In genomic region chr17:44782349-44782850, GRCh38 we compare ENCODE assay signal across 2 cellular contexts.
TF ChIP-seq lines count a peak whose summit lies in the region.

No MANE protein-coding gene starts in this region.

TF ChIP-seq in SK-N-SH, 30 proteins besides CTCF, POLR2A, EP300 and RAD21:
- TF ChIP-seq FOXJ3 (CRISPR knock-in tag; IDR thresholded peaks at IDR 0.05) (no peak), TCF12 (IDR thresholded peaks at IDR 0.05) (no peak), RFX5 (IDR thresholded peaks at IDR 0.05; ENCODE audit: low read length) (no peak), TEAD4 (IDR thresholded peaks at IDR 0.05; ENCODE audit: borderline replicate concordance, insufficient read depth) (no peak), CHD2 (IDR thresholded peaks at IDR 0.05; ENCODE audit: low read length, partially characterized antibody) (no peak), POLR2AphosphoS5 (IDR thresholded peaks at IDR 0.05; ENCODE audit: low read depth, low read length) (no peak), FOSL2 (IDR thresholded peaks at IDR 0.05; ENCODE audit: borderline replicate concordance, low read depth) (no peak), MAX (IDR thresholded peaks at IDR 0.05; ENCODE audit: low read depth) (no peak), MXI1 (IDR thresholded peaks at IDR 0.05; ENCODE audit: low read depth, low read length) (no peak), TAF1 (IDR thresholded peaks at IDR 0.05; ENCODE audit: borderline replicate concordance, low read depth, low read length) (no peak), GABPA (IDR thresholded peaks at IDR 0.05; ENCODE audit: low read depth) (no peak), REST (IDR thresholded peaks at IDR 0.05; ENCODE audit: low read depth, low read length) (no peak), MEF2A (IDR thresholded peaks at IDR 0.05; ENCODE audit: borderline replicate concordance, low read depth) (no peak)
- TF ChIP-seq, protein P1, sequence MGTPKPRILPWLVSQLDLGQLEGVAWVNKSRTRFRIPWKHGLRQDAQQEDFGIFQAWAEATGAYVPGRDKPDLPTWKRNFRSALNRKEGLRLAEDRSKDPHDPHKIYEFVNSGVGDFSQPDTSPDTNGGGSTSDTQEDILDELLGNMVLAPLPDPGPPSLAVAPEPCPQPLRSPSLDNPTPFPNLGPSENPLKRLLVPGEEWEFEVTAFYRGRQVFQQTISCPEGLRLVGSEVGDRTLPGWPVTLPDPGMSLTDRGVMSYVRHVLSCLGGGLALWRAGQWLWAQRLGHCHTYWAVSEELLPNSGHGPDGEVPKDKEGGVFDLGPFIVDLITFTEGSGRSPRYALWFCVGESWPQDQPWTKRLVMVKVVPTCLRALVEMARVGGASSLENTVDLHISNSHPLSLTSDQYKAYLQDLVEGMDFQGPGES (IDR thresholded peaks at IDR 0.05; ENCODE audit: low read depth, low read length) = no peak
- TF ChIP-seq, protein P2, sequence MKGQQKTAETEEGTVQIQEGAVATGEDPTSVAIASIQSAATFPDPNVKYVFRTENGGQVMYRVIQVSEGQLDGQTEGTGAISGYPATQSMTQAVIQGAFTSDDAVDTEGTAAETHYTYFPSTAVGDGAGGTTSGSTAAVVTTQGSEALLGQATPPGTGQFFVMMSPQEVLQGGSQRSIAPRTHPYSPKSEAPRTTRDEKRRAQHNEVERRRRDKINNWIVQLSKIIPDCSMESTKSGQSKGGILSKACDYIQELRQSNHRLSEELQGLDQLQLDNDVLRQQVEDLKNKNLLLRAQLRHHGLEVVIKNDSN (IDR thresholded peaks at IDR 0.05; ENCODE audit: borderline replicate concordance, low read depth) = no peak

TF ChIP-seq in SK-N-SH treated with all-trans-retinoic acid at 6 μM for 48 hours, 23 proteins besides CTCF, POLR2A, EP300 and RAD21:
- TF ChIP-seq, protein P3, sequence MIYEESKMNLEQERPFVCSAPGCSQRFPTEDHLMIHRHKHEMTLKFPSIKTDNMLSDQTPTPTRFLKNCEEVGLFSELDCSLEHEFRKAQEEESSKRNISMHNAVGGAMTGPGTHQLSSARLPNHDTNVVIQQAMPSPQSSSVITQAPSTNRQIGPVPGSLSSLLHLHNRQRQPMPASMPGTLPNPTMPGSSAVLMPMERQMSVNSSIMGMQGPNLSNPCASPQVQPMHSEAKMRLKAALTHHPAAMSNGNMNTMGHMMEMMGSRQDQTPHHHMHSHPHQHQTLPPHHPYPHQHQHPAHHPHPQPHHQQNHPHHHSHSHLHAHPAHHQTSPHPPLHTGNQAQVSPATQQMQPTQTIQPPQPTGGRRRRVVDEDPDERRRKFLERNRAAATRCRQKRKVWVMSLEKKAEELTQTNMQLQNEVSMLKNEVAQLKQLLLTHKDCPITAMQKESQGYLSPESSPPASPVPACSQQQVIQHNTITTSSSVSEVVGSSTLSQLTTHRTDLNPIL (CRISPR knock-in tag; IDR thresholded peaks at IDR 0.05; ENCODE audit: low read depth) = no peak
- TF ChIP-seq ESRRG (CRISPR knock-in tag; IDR thresholded peaks at IDR 0.05) (no peak), ZNF70 (CRISPR knock-in tag; IDR thresholded peaks at IDR 0.05) (no peak), ZNF565 (CRISPR knock-in tag; conservative IDR thresholded peaks at IDR 0.05; ENCODE audit: low read depth) (no peak), ZNF8 (CRISPR knock-in tag; IDR thresholded peaks at IDR 0.05) (no peak), ZC3H10 (CRISPR knock-in tag; IDR thresholded peaks at IDR 0.05) (no peak), ZFP3 (CRISPR knock-in tag; IDR thresholded peaks at IDR 0.05) (no peak), ZFP30 (CRISPR knock-in tag; IDR thresholded peaks at IDR 0.05) (no peak)
- TF ChIP-seq, protein P4, sequence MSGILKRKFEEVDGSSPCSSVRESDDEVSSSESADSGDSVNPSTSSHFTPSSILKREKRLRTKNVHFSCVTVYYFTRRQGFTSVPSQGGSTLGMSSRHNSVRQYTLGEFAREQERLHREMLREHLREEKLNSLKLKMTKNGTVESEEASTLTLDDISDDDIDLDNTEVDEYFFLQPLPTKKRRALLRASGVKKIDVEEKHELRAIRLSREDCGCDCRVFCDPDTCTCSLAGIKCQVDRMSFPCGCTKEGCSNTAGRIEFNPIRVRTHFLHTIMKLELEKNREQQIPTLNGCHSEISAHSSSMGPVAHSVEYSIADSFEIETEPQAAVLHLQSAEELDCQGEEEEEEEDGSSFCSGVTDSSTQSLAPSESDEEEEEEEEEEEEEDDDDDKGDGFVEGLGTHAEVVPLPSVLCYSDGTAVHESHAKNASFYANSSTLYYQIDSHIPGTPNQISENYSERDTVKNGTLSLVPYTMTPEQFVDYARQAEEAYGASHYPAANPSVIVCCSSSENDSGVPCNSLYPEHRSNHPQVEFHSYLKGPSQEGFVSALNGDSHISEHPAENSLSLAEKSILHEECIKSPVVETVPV (CRISPR knock-in tag; IDR thresholded peaks at IDR 0.05) = no peak
- TF ChIP-seq, protein P5, sequence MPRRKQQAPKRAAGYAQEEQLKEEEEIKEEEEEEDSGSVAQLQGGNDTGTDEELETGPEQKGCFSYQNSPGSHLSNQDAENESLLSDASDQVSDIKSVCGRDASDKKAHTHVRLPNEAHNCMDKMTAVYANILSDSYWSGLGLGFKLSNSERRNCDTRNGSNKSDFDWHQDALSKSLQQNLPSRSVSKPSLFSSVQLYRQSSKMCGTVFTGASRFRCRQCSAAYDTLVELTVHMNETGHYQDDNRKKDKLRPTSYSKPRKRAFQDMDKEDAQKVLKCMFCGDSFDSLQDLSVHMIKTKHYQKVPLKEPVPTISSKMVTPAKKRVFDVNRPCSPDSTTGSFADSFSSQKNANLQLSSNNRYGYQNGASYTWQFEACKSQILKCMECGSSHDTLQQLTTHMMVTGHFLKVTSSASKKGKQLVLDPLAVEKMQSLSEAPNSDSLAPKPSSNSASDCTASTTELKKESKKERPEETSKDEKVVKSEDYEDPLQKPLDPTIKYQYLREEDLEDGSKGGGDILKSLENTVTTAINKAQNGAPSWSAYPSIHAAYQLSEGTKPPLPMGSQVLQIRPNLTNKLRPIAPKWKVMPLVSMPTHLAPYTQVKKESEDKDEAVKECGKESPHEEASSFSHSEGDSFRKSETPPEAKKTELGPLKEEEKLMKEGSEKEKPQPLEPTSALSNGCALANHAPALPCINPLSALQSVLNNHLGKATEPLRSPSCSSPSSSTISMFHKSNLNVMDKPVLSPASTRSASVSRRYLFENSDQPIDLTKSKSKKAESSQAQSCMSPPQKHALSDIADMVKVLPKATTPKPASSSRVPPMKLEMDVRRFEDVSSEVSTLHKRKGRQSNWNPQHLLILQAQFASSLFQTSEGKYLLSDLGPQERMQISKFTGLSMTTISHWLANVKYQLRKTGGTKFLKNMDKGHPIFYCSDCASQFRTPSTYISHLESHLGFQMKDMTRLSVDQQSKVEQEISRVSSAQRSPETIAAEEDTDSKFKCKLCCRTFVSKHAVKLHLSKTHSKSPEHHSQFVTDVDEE (CRISPR knock-in tag; IDR thresholded peaks at IDR 0.05) = no peak
